In genomic region chr1:193121616-193122593, GRCh38 we compare ENCODE assay signal across 8 cellular contexts. TPM values are rescaled to one million over a fixed set of nuclear protein-coding genes. Genes with fewer than 3 reads are reported as not detected.
DNase-seq lines count a peak whose midpoint lies in the region; TF ChIP-seq lines count a peak whose summit lies in the region.

Gene CDC73 (plus strand): TSS chr1:193122031. CDS start chr1:193122201, 170 bp downstream.

- peaks cover 5% of the 10 kb centered on the region; the same call in 1 of the 2 replicates for H4K20me1 ChIP-seq in MM.1S (ENCODE audit: insufficient read depth, low read length)

- no peaks in the 10 kb centered on the region for H3K27me3 ChIP-seq in MM.1S (replicated peaks; ENCODE audit: insufficient read depth, low read length)
- H3K27me3 ChIP-seq in neuron (ENCODE audit: insufficient read depth, low read length): no peaks in the 10 kb centered on the region
- H3K27me3 ChIP-seq in subcutaneous abdominal adipose tissue (ENCODE audit: control insufficient read depth in 5 of 5, insufficient read depth in 4 of 5, low read length in 5 of 5): no peaks in the 10 kb centered on the region

- H3K9ac ChIP-seq in MM.1S (ENCODE audit: low read length): peak within 1 kb of the TSS; percentile 75
- H3K9ac ChIP-seq in subcutaneous abdominal adipose tissue (ENCODE audit: low read length in 5 of 5): peak within 1 kb of the TSS; percentile 92 to 96 (median 95)

- H3K4me2 ChIP-seq in MM.1S (ENCODE audit: low read depth, low read length): peak within 1 kb of the TSS; percentile 85

- H3K9me3 ChIP-seq in MM.1S (replicated peaks; ENCODE audit: insufficient read depth, low read length): no peaks in the 10 kb centered on the region
- H3K9me3 ChIP-seq in neuron (ENCODE audit: low read length): no peaks in the 10 kb centered on the region
- H3K9me3 ChIP-seq in subcutaneous abdominal adipose tissue (ENCODE audit: control insufficient read depth in 5 of 5, low read length in 5 of 5): no peaks in the 10 kb centered on the region

- H3K4me1 ChIP-seq in MM.1S (ENCODE audit: low read length): peaks cover 14% of the 10 kb centered on the region; the same call in 1 of the 2 replicates
- peaks cover 4% of the 10 kb centered on the region for H3K4me1 ChIP-seq in neuron (ENCODE audit: insufficient read depth, low read length)
- H3K4me1 ChIP-seq in subcutaneous abdominal adipose tissue (ENCODE audit: control insufficient read depth in 5 of 5, insufficient read depth in 5 of 5, low read length in 5 of 5): peaks cover 1 to 29% (median 25%) of the 10 kb centered on the region in 5 donors

- no peaks in the 10 kb centered on the region for H3K9me2 ChIP-seq in MM.1S (replicated peaks; ENCODE audit: insufficient read depth, low read length)

- H3K27ac ChIP-seq in MM.1S (ENCODE audit: low read length) (peak within 1 kb of the TSS; percentile 86), subcutaneous abdominal adipose tissue (ENCODE audit: low read depth, low read length) (peak within 1 kb of the TSS; percentile 99)

- H2AFZ ChIP-seq in MM.1S (ENCODE audit: low read length) (peak within 1 kb of the TSS; percentile 71), neuron (ENCODE audit: low read depth, low read length) (peak within 1 kb of the TSS; percentile 89)

- TF ChIP-seq CTCF in MM.1S (IDR thresholded peaks at IDR 0.05; ENCODE audit: low read length) (peak; percentile 88), fibroblast of villous mesenchyme (IDR thresholded peaks at IDR 0.05; ENCODE audit: insufficient read depth, low read depth, low read length) (peak; percentile 91)

- peaks cover 46% of the 10 kb centered on the region for H3K79me2 ChIP-seq in MM.1S (ENCODE audit: low read length)

- peak; percentile 91 for DNase-seq in GF-D8 (lab: John Stamatoyannopoulos, UW)
- DNase-seq in HCEC 1CT: peak; percentile 95
- peak; percentile 97 for DNase-seq in MM.1S
- peak; percentile 97 for DNase-seq in SIG-M5 (lab: John Stamatoyannopoulos, UW)
- DNase-seq in activated gamma-delta T cell (lab: John Stamatoyannopoulos, UW): peak; percentile 99
- DNase-seq in fibroblast of villous mesenchyme (ENCODE audit: low read depth): peak; percentile 98

- peaks cover 18% of the 10 kb centered on the region for H3F3A ChIP-seq in MM.1S (ENCODE audit: insufficient read depth, low read length)

- H3K36me3 ChIP-seq in MM.1S (replicated peaks; ENCODE audit: insufficient read depth, low read length) (no peaks in the 10 kb centered on the region; the same call in 1 of the 2 replicates), neuron (ENCODE audit: insufficient read depth, low read length) (peaks cover 18% of the 10 kb centered on the region), subcutaneous abdominal adipose tissue (ENCODE audit: control insufficient read depth in 5 of 5, insufficient read depth in 5 of 5, low read length in 5 of 5) (peaks cover 0 to 10% (median 4%) of the 10 kb centered on the region in 5 donors)

- H3K4me3 ChIP-seq in MM.1S (ENCODE audit: low read length) (peak within 1 kb of the TSS; percentile 74), fibroblast of villous mesenchyme (ENCODE audit: low read depth, low read length) (peak within 1 kb of the TSS; percentile 92), neuron (ENCODE audit: low read length) (peak within 1 kb of the TSS; percentile 75), subcutaneous abdominal adipose tissue (ENCODE audit: low read depth in 1 of 5, low read length in 5 of 5) (peak within 1 kb of the TSS; percentile 93 to 99 (median 95))

RNA-seq across cellular contexts. Expression of gene CDC73, which starts in this region (rescaled TPM):
- 24.5 and 40.2 TPM in 2 replicates for total RNA-seq in fibroblast of villous mesenchyme

Comparison
In these comparisons a context has a peak if more than half of its experiments do, and no peak if none do; other contexts are left out.
1. Peak in every context shown above with its lines: DNase-seq, H3K4me3 ChIP-seq and H3K27ac ChIP-seq.